Comparison of ENCODE assay signal across 8 cellular contexts in the genomic region with DNA sequence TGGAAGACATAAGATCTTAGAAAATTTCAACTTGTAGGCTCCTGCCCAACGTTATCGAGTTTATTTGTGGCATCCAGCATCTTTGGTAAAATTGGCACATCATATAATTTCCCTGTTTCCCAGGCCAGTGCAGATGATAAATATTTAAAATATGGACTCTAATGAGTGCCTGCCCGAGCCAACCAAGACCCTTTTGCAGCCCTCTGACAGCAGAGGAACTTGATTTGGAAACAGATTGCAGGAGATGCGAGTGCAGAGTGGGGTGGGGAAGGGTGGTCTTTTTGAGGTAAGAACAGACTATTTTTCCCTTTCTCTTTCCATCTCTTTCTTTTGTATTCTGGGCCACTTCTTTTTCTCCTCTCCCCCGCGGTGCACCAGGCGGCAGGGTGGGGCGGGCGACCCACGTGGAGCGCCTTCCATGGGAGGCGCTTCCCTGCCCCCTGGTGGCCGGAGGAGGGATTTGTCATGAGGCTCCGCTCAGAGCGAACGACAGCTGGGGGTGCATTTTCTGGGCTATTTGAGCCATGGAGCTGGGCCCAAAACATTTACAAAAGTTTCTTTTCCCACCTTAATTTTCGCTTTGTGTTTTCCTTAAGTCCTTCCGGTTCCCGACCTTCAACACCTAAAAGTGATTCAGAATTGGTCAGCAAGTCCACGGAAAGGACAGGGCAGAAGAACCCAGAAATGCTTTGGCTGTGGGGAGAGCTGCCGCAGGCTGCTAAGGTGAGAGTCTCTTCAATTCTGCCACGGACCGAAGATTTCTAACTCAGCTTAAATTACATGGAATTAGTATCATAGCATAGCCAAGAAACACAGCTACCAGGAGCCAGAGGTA. TPM values are rescaled to one million over a fixed set of nuclear protein-coding genes. Genes with fewer than 3 reads are reported as not detected.
DNase-seq lines count a peak whose midpoint lies in the region; ATAC-seq and TF ChIP-seq lines count a peak whose summit lies in the region.

No MANE protein-coding gene starts in this region.

- H3K27me3 Mint-ChIP-seq in activated T-cell treated with anti-CD3 and anti-CD28 coated beads, Interleukin-2, amount 50 U/mL, for 4 hours (ENCODE audit: low read depth) = no peaks in the 10 kb centered on the region
- no peaks in the 10 kb centered on the region for H3K27me3 Mint-ChIP-seq in stimulated activated naive CD8-positive, alpha-beta T cell treated with anti-CD3 and anti-CD28 coated beads, Interleukin-15, amount 100 ng/mL, for 72 hours

- TF ChIP-seq RAD21 in neural cell (conservative IDR thresholded peaks at IDR 0.05) = peak; percentile 78

- H3K9me3 Mint-ChIP-seq in activated T-cell treated with anti-CD3 and anti-CD28 coated beads, Interleukin-2, amount 50 U/mL, for 4 hours = no peaks in the 10 kb centered on the region
- H3K9me3 Mint-ChIP-seq in stimulated activated naive CD8-positive, alpha-beta T cell treated with anti-CD3 and anti-CD28 coated beads, Interleukin-15, amount 100 ng/mL, for 72 hours = no peaks in the 10 kb centered on the region

- peak overlapping the region in 1 of 2 donors; percentile 61 for H3K27ac Mint-ChIP-seq in stimulated activated naive CD8-positive, alpha-beta T cell treated with anti-CD3 and anti-CD28 coated beads, Interleukin-15, amount 100 ng/mL, for 72 hours

- BruUV-seq in OCI-LY7 (replicated peaks; lab: Mats Ljungman, UMichigan) = no TSS peak

- H2AFZ ChIP-seq in OCI-LY7 (ENCODE audit: low read length) = no peak overlapping the region
- no peak overlapping the region for H2AFZ ChIP-seq in neural cell (ENCODE audit: low read depth, low read length)

- CTCF ChIA-PET in OCI-LY7 (lab: Charles Lee; ENCODE audit: unreplicated experiment) = interaction anchor here (0.6 to 2.3 kb wide), 10 partner anchors 26 to 91 kb away, joined by 3 to 9 read pairs (median 4); no protein-coding TSS in a partner anchor

- no peaks in the 10 kb centered on the region for H3K9me3 ChIP-seq in OCI-LY7 (ENCODE audit: low read length)
- no peaks in the 10 kb centered on the region for H3K9me3 ChIP-seq in neural cell (ENCODE audit: low read length)

- ATAC-seq in GM19468 (IDR thresholded peaks at IDR 0.05; ENCODE audit: extremely low read depth, unreplicated experiment) = peak; percentile 60
- ATAC-seq in activated T-cell treated with anti-CD3 and anti-CD28 coated beads, Interleukin-2, amount 50 U/mL, for 4 hours = peak; percentile 90 to 91
- peak; percentile 88 for ATAC-seq in stimulated activated naive CD8-positive, alpha-beta T cell treated with anti-CD3 and anti-CD28 coated beads, Interleukin-15, amount 100 ng/mL, for 72 hours

- no peak for TF ChIP-seq EP300 in neural cell (conservative IDR thresholded peaks at IDR 0.05; ENCODE audit: poor library complexity, severe bottlenecking)

- H3K36me3 ChIP-seq in OCI-LY7 (ENCODE audit: insufficient read depth, low read length) (peaks cover 76% of the 10 kb centered on the region), neural cell (ENCODE audit: insufficient read depth, low read length) (peaks cover 7% of the 10 kb centered on the region)

- TF ChIP-seq CTCF in HL-60 (IDR thresholded peaks at IDR 0.05; ENCODE audit: insufficient read depth, low read length) (peak; percentile 56), OCI-LY7 (conservative IDR thresholded peaks at IDR 0.05; ENCODE audit: low read length) (peak; percentile 97), neural cell (IDR thresholded peaks at IDR 0.05; ENCODE audit: poor library complexity, severe bottlenecking) (peak; percentile 83)

- H3F3A ChIP-seq in neural cell (ENCODE audit: insufficient read depth, low read length, poor library complexity, severe bottlenecking) = no peaks in the 10 kb centered on the region

- H3K27me3 ChIP-seq in HL-60 (ENCODE audit: insufficient read depth, poor library complexity, severe bottlenecking) (no peaks in the 10 kb centered on the region), neural cell (ENCODE audit: insufficient read depth, low read depth, low read length) (no peaks in the 10 kb centered on the region)

- intact Hi-C loops in OCI-LY7 (cut with micrococcal nuclease; ENCODE audit: unreplicated experiment) = loop anchor here (1.0 to 2.0 kb wide), 4 partner anchors 32 to 91 kb away; a partner anchor contains a TSS

- no peaks in the 10 kb centered on the region for H4K20me1 ChIP-seq in OCI-LY7 (ENCODE audit: insufficient read depth, low read length)
- H4K20me1 ChIP-seq in neural cell (ENCODE audit: insufficient read depth) = no peaks in the 10 kb centered on the region

- no peaks in the 10 kb centered on the region for H3K9me2 ChIP-seq in OCI-LY7 (ENCODE audit: insufficient read depth, low read length)
- H3K9me2 ChIP-seq in neural cell (ENCODE audit: insufficient read depth, low read length) = no peaks in the 10 kb centered on the region

- peaks cover 45% of the 10 kb centered on the region for H3K4me1 Mint-ChIP-seq in activated T-cell treated with anti-CD3 and anti-CD28 coated beads, Interleukin-2, amount 50 U/mL, for 4 hours (ENCODE audit: low read depth)
- H3K4me1 Mint-ChIP-seq in stimulated activated naive CD8-positive, alpha-beta T cell treated with anti-CD3 and anti-CD28 coated beads, Interleukin-15, amount 100 ng/mL, for 72 hours = peaks cover 45% of the 10 kb centered on the region

- peaks cover 15% of the 10 kb centered on the region for H3K4me1 ChIP-seq in OCI-LY7 (ENCODE audit: insufficient read depth, low read length, poor library complexity, severe bottlenecking)

- POLR2A ChIA-PET in OCI-LY7 (lab: Charles Lee) = interaction anchor here (0.8 to 1.2 kb wide), 2 partner anchors 36 to 41 kb away, joined by 3 read pairs; no protein-coding TSS in a partner anchor

- H3K4me2 ChIP-seq in OCI-LY7 (ENCODE audit: low read length) (peak overlapping the region; percentile 39; the same call in 1 of the 2 replicates), neural cell (ENCODE audit: low read length) (no peak overlapping the region)

- DNase-seq in D341Med (ENCODE audit: low spot score) (peak; percentile 90), HL-60 (ENCODE audit: low read depth in 1 of 2, low spot score in 1 of 2) (peak; percentile 35 to 63), OCI-LY7 (ENCODE audit: low spot score) (peak; percentile 81), fibroblast of gingiva (ENCODE audit: low read depth) (peak; percentile 53)
- DNase-seq in activated T-cell treated with anti-CD3 and anti-CD28 coated beads, Interleukin-2, amount 50 U/mL, for 4 hours = peak; percentile 91
- DNase-seq in stimulated activated naive CD8-positive, alpha-beta T cell treated with anti-CD3 and anti-CD28 coated beads, Interleukin-15, amount 100 ng/mL, for 72 hours = peak; percentile 79 to 83

- peaks cover 33% of the 10 kb centered on the region for H3K36me3 Mint-ChIP-seq in activated T-cell treated with anti-CD3 and anti-CD28 coated beads, Interleukin-2, amount 50 U/mL, for 4 hours (ENCODE audit: insufficient read depth)

- no peak overlapping the region for H3K27ac ChIP-seq in HL-60 (replicated peaks)
- no peak overlapping the region for H3K27ac ChIP-seq in OCI-LY7 (ENCODE audit: low read depth, low read length, poor library complexity, severe bottlenecking)
- H3K27ac ChIP-seq in neural cell (ENCODE audit: low read length) = no peak overlapping the region

- 0 out of 2 replicates have a peak overlapping the region, but pooled peaks have one; percentile 11 for H3K4me3 ChIP-seq in HL-60 (replicated peaks; ENCODE audit: insufficient read depth, low read length)
- no peak overlapping the region for H3K4me3 ChIP-seq in OCI-LY7 (ENCODE audit: low read depth, low read length, poor library complexity, severe bottlenecking)
- H3K4me3 ChIP-seq in neural cell (ENCODE audit: low read length) = no peak overlapping the region

- H3K9ac ChIP-seq in neural cell (ENCODE audit: low read length) = no peak overlapping the region

- H3K79me2 ChIP-seq in OCI-LY7 (ENCODE audit: insufficient read depth, low read depth, low read length) = no peaks in the 10 kb centered on the region
- no peaks in the 10 kb centered on the region for H3K79me2 ChIP-seq in neural cell (replicated peaks; ENCODE audit: insufficient read depth, low read length)

- H3K4me3 Mint-ChIP-seq in activated T-cell treated with anti-CD3 and anti-CD28 coated beads, Interleukin-2, amount 50 U/mL, for 4 hours = peak overlapping the region; percentile 65
- H3K4me3 Mint-ChIP-seq in stimulated activated naive CD8-positive, alpha-beta T cell treated with anti-CD3 and anti-CD28 coated beads, Interleukin-15, amount 100 ng/mL, for 72 hours = peak overlapping the region; percentile 62 to 76

TF ChIP-seq in neural cell, 6 proteins besides CTCF, POLR2A, EP300 and RAD21:
- peak; percentile 81 for TF ChIP-seq SMC3 (conservative IDR thresholded peaks at IDR 0.05; ENCODE audit: poor library complexity)
- peak; percentile 52 for TF ChIP-seq MXI1 (conservative IDR thresholded peaks at IDR 0.05; ENCODE audit: poor library complexity, severe bottlenecking)
- no peak for TF ChIP-seq TAF1 (IDR thresholded peaks at IDR 0.05; ENCODE audit: low read depth)

RNA-seq across cellular contexts. Expression of a gene that starts 32.7 kb away (rescaled TPM):
- total RNA-seq in OCI-LY7 (2014; rRNA removed; shearing (Covaris generic)) = 46.6 and 56.9 TPM in 2 replicates
- 65.6 and 70.2 TPM in 2 replicates for total RNA-seq in OCI-LY7 (2022)
- 10 to 100 TPM; 30.3 to 40.0 (median 34.1) TPM for total RNA-seq in activated T-cell treated with anti-CD3 and anti-CD28 coated beads, Interleukin-2, amount 50 U/mL, for 4 hours
- polyA plus RNA-seq in neural cell = 44.3 and 47.5 TPM in 2 replicates
- polyA minus RNA-seq in neural cell = 61.8 and 64.4 TPM in 2 replicates
